Comparison of ENCODE assay signal across 8 cellular contexts in genomic region chr7:156539999-156540398, GRCh38.
"Had no signal": no experiment of that assay in that cellular context is flagged by ENCODE, and none has a peak within 500 bp of the region (broad histone marks: within the 10 kb centered on the region; RNA-seq: fewer than 3 reads in every experiment).

No MANE protein-coding gene starts in this region.

- H3K27ac Mint-ChIP-seq: IgD-negative memory B cell had no signal

- H3K4me1 Mint-ChIP-seq: IgD-negative memory B cell had no signal

- H3K4me3 ChIP-seq: K562 had no signal

- DNase-seq: IMR-90, KBM-7, KG1 had no signal

- H3K27ac ChIP-seq: HL-60, KMS-11 had no signal

- H3K9ac ChIP-seq: KMS-11 had no signal

- H3K36me3 Mint-ChIP-seq: IgD-negative memory B cell had no signal

- ATAC-seq: HepG2, K562 had no signal

- H3K4me3 Mint-ChIP-seq: IgD-negative memory B cell had no signal

- H3K4me2 ChIP-seq: KMS-11 had no signal
